ENCODE assay signal across 9 cellular contexts in genomic region chr16:5056347-5056746, GRCh38. TPM values are rescaled to one million over a fixed set of nuclear protein-coding genes. Genes with fewer than 3 reads are reported as not detected.
A peak's percentile ranks its signal among the peaks of the same experiment; 100 is the strongest.
DNase-seq lines count a peak whose midpoint lies in the region; ATAC-seq and TF ChIP-seq lines count a peak whose summit lies in the region.
"Had no signal": no experiment of that assay in that cellular context is flagged by ENCODE, and none has a peak within 500 bp of the region (broad histone marks: within the 10 kb centered on the region; RNA-seq: fewer than 3 reads in every experiment).

No MANE protein-coding gene starts in this region.

- no peak for TF ChIP-seq POLR2A in IMR-90 (IDR thresholded peaks at IDR 0.05; ENCODE audit: low read depth, low read length)

- no peaks in the 10 kb centered on the region for H3K79me1 ChIP-seq in IMR-90 (ENCODE audit: low read depth in 1 of 2, low read length in 2 of 2)

- H4K5ac ChIP-seq in IMR-90 (ENCODE audit: low read depth, low read length), result no peak overlapping the region

- in situ Hi-C loops in IMR-90 (cut with MboI; ENCODE audit: low sequenced_read_pairs), result no loop called here

- no peaks in the 10 kb centered on the region for H3K4me1 ChIP-seq in IMR-90 (ENCODE audit: control insufficient read depth, insufficient read depth, low read length)

- H3K18ac ChIP-seq in IMR-90 (ENCODE audit: low read depth, low read length), result no peak overlapping the region

- ATAC-seq in IMR-90 (ENCODE audit: low read depth), result peak; percentile 91

- no peak overlapping the region for H4K91ac ChIP-seq in IMR-90 (ENCODE audit: insufficient read depth, low read depth, low read length)

- H3K9me3 ChIP-seq in IMR-90 (ENCODE audit: control insufficient read depth, insufficient read depth, low read length), result no peaks in the 10 kb centered on the region
- H3K9me3 ChIP-seq: neutrophil had no signal

- TF ChIP-seq RAD21 in IMR-90 (IDR thresholded peaks at IDR 0.05; ENCODE audit: low read length), result peak; percentile 52

- no peaks in the 10 kb centered on the region for H3K9me1 ChIP-seq in IMR-90 (ENCODE audit: insufficient read depth, low read length)

- no peak overlapping the region for H2BK5ac ChIP-seq in IMR-90 (ENCODE audit: low read depth, low read length, poor library complexity, severe bottlenecking)

- no peaks in the 10 kb centered on the region for H3K4me1 Mint-ChIP-seq in activated CD4-positive, alpha-beta memory T cell treated with anti-CD3 and anti-CD28 coated beads, Interleukin-2, amount 10 ng/mL, durations not matched to agents 7 days and 5 days
- H3K4me1 Mint-ChIP-seq in glutamatergic neuron (ENCODE audit: low read depth, unreplicated experiment), result no peaks in the 10 kb centered on the region

- TF ChIP-seq CTCF in GM12873 (IDR thresholded peaks at IDR 0.05; ENCODE audit: insufficient read depth, low read depth, low read length, missing control alignments) (peak; percentile 84), IMR-90 (conservative IDR thresholded peaks at IDR 0.05; ENCODE audit: low read depth, low read length) (peak; percentile 48), glutamatergic neuron (IDR thresholded peaks at IDR 0.05; ENCODE audit: partially characterized antibody, unreplicated experiment) (no peak)

- DNase-seq in IMR-90 (no peak), glutamatergic neuron (peak; percentile 57), SKM-1 treated with dmso at 0.1 percent for 144 hours (lab: John Stamatoyannopoulos, UW; ENCODE audit: unreplicated experiment) (no peak), putamen (ENCODE audit: low spot score) (no peak), A172 (ENCODE audit: low spot score) (no peak)
- DNase-seq in activated CD4-positive, alpha-beta memory T cell treated with anti-CD3 and anti-CD28 coated beads, Interleukin-2, amount 10 ng/mL, durations not matched to agents 7 days and 5 days, result peak; percentile 46
- DNase-seq in stimulated activated CD8-positive, alpha-beta memory T cell treated with anti-CD3 and anti-CD28 coated beads, Interleukin-7, amount 100 ng/mL, for 4 hours (ENCODE audit: low read depth in 2 of 2), result peak; percentile 12 to 30

- H2BK120ac ChIP-seq in IMR-90 (ENCODE audit: low read depth, low read length), result no peak overlapping the region

- BruUV-seq in IMR-90 (replicated peaks; lab: Mats Ljungman, UMichigan), result no TSS peak

- peaks cover 2% of the 10 kb centered on the region for H3K27me3 ChIP-seq in IMR-90 (ENCODE audit: control insufficient read depth, insufficient read depth, low read length)

- WGBS in IMR-90 (ENCODE audit: extremely low coverage in 2 of 2, insufficient read length in 1 of 2), 2 experiments, result 33% methylated on average over 1 of the region's 11 CpGs; no CpG with 5 or more reads in 1 of the 2 experiments

- no peaks in the 10 kb centered on the region for H4K20me1 ChIP-seq in IMR-90 (ENCODE audit: insufficient read depth, low read length)

- H2BK15ac ChIP-seq in IMR-90 (ENCODE audit: low read depth, low read length), result no peak overlapping the region

- no peak overlapping the region for H2BK20ac ChIP-seq in IMR-90 (ENCODE audit: low read depth, low read length)

- dilution Hi-C loops in IMR-90 (cut with HindIII; ENCODE audit: low sequenced_read_pairs, unreplicated experiment), result no loop called here

- no peak overlapping the region for H3K27ac ChIP-seq in IMR-90 (ENCODE audit: insufficient read depth, low read length)
- H3K27ac ChIP-seq: neutrophil had no signal

- H3K14ac ChIP-seq in IMR-90 (replicated peaks; ENCODE audit: low read depth, low read length), result no peak overlapping the region

- H3K36me3 Mint-ChIP-seq in activated CD4-positive, alpha-beta memory T cell treated with anti-CD3 and anti-CD28 coated beads, Interleukin-2, amount 10 ng/mL, durations not matched to agents 7 days and 5 days (ENCODE audit: low read depth), result no peaks in the 10 kb centered on the region
- no peaks in the 10 kb centered on the region for H3K36me3 Mint-ChIP-seq in glutamatergic neuron (ENCODE audit: unreplicated experiment)

- no peak overlapping the region for H2AK5ac ChIP-seq in IMR-90 (ENCODE audit: low read depth, low read length)

- H3K27ac Mint-ChIP-seq in activated CD4-positive, alpha-beta memory T cell treated with anti-CD3 and anti-CD28 coated beads, Interleukin-2, amount 10 ng/mL, durations not matched to agents 7 days and 5 days, result no peak overlapping the region
- H3K27ac Mint-ChIP-seq in glutamatergic neuron (ENCODE audit: unreplicated experiment), result no peak overlapping the region

- peak overlapping the region; percentile 4 for H2AFZ ChIP-seq in IMR-90 (replicated peaks; ENCODE audit: low read length, poor library complexity)

- no peak overlapping the region for H3K23ac ChIP-seq in IMR-90 (ENCODE audit: low read depth, low read length)

- H3K4ac ChIP-seq in IMR-90 (ENCODE audit: low read depth, low read length), result no peak overlapping the region

- no peak overlapping the region for H2AK9ac ChIP-seq in IMR-90 (replicated peaks; ENCODE audit: low read depth, low read length, poor library complexity)

- H4K8ac ChIP-seq in IMR-90 (ENCODE audit: low read depth in 2 of 2, low read length in 2 of 2), result no peak overlapping the region

- CTCF ChIA-PET in IMR-90 (lab: Yijun Ruan, JAX), result interaction anchor here (1.5 kb wide), 1 partner anchor 36 kb away, joined by 7 read pairs; no protein-coding TSS in a partner anchor
- CTCF ChIA-PET in activated CD4-positive, alpha-beta memory T cell treated with anti-CD3 and anti-CD28 coated beads, Interleukin-2, amount 10 ng/mL, durations not matched to agents 7 days and 5 days (lab: Charles Lee), result interaction anchor here (0.6 to 1.5 kb wide), 8 partner anchors 13 to 35 kb away, joined by 3 to 17 read pairs (median 4); partner anchors contain the start of gene ALG1

- H3K4me3 ChIP-seq in IMR-90 (ENCODE audit: insufficient read depth, low read depth, low read length), result no peak overlapping the region

- H3K9me3 Mint-ChIP-seq in activated CD4-positive, alpha-beta memory T cell treated with anti-CD3 and anti-CD28 coated beads, Interleukin-2, amount 10 ng/mL, durations not matched to agents 7 days and 5 days, result no peaks in the 10 kb centered on the region
- peaks cover under 1% of the 10 kb centered on the region for H3K9me3 Mint-ChIP-seq in glutamatergic neuron (ENCODE audit: unreplicated experiment)

- no peak overlapping the region for H3K56ac ChIP-seq in IMR-90 (ENCODE audit: extremely low read depth, insufficient read depth, low read length)

- H3K4me3 Mint-ChIP-seq in activated CD4-positive, alpha-beta memory T cell treated with anti-CD3 and anti-CD28 coated beads, Interleukin-2, amount 10 ng/mL, durations not matched to agents 7 days and 5 days, result no peak overlapping the region
- no peak overlapping the region for H3K4me3 Mint-ChIP-seq in glutamatergic neuron (ENCODE audit: unreplicated experiment)

- no peaks in the 10 kb centered on the region for H3K36me3 ChIP-seq in IMR-90 (ENCODE audit: control insufficient read depth, insufficient read depth, low read length)
- H3K36me3 ChIP-seq: neutrophil had no signal

- H3K4me2 ChIP-seq in IMR-90 (ENCODE audit: low read depth, low read length), result no peak overlapping the region

- no peak overlapping the region for H3K9ac ChIP-seq in IMR-90 (ENCODE audit: low read depth, low read length)

- peaks cover 3% of the 10 kb centered on the region for H3K27me3 Mint-ChIP-seq in activated CD4-positive, alpha-beta memory T cell treated with anti-CD3 and anti-CD28 coated beads, Interleukin-2, amount 10 ng/mL, durations not matched to agents 7 days and 5 days
- H3K27me3 Mint-ChIP-seq in glutamatergic neuron (ENCODE audit: unreplicated experiment), result no peaks in the 10 kb centered on the region

- POLR2A ChIA-PET in IMR-90 (lab: Charles Lee; ENCODE audit: unreplicated experiment), result no interaction called here
- POLR2A ChIA-PET in activated CD4-positive, alpha-beta memory T cell treated with anti-CD3 and anti-CD28 coated beads, Interleukin-2, amount 10 ng/mL, durations not matched to agents 7 days and 5 days (lab: Charles Lee), result interaction anchor here (0.6 kb wide), 1 partner anchor 30 kb away, joined by 3 read pairs; no protein-coding TSS in a partner anchor

- intact Hi-C loops in IMR-90 (cut with micrococcal nuclease), result loop anchor here (2.0 kb wide), 1 partner anchor 36 kb away; no protein-coding TSS in a partner anchor

RNA-seq across cellular contexts. Expression of gene C16orf89, which starts 9.4 kb away (rescaled TPM):
- 0.18 TPM in 1 of 2 replicates, not detected in the other for total RNA-seq in IMR-90 (2012; rRNA removed)
- 0.17 and 0.30 TPM in 2 replicates for polyA plus RNA-seq in IMR-90 (2012; rRNA removed)
- 0.30 and 0.36 TPM in 2 replicates for polyA plus RNA-seq in IMR-90 (2012; cell fraction: cytosol; rRNA removed)
- polyA plus RNA-seq in IMR-90 (2012; cell fraction: nucleus; rRNA removed; ENCODE audit: low replicate concordance), result 0.10 and 0.28 TPM in 2 replicates
- not detected for total RNA-seq in activated CD4-positive, alpha-beta memory T cell treated with anti-CD3 and anti-CD28 coated beads, Interleukin-2, amount 10 ng/mL, durations not matched to agents 7 days and 5 days
- total RNA-seq in glutamatergic neuron (ENCODE audit: unreplicated experiment), result not detected
- not detected in 2 replicates for total RNA-seq in A172 (2014; rRNA removed; shearing (Covaris generic))

RNA-seq across cellular contexts. Expression of gene ALG1, which starts 15.3 kb away (rescaled TPM):
- total RNA-seq in IMR-90 (2012; rRNA removed) (34.7 and 41.0 TPM in 2 replicates), glutamatergic neuron (ENCODE audit: unreplicated experiment) (18.8 TPM)
- 30.4 and 30.9 TPM in 2 replicates for polyA plus RNA-seq in IMR-90 (2012; rRNA removed)
- 40.0 and 51.7 TPM in 2 replicates for polyA plus RNA-seq in IMR-90 (2012; cell fraction: cytosol; rRNA removed)
- 17.7 and 27.7 TPM in 2 replicates for polyA plus RNA-seq in IMR-90 (2012; cell fraction: nucleus; rRNA removed; ENCODE audit: low replicate concordance)
- total RNA-seq in activated CD4-positive, alpha-beta memory T cell treated with anti-CD3 and anti-CD28 coated beads, Interleukin-2, amount 10 ng/mL, durations not matched to agents 7 days and 5 days, result 10 to 100 TPM; 18.7 to 19.3 TPM
- total RNA-seq in A172 (2014; rRNA removed; shearing (Covaris generic)), result 39.2 and 48.8 TPM in 2 replicates

RNA-seq across cellular contexts. Expression of gene NAGPA, which starts 22.6 kb away (rescaled TPM):
- total RNA-seq in IMR-90 (2012; rRNA removed) (5.3 and 6.5 TPM in 2 replicates), glutamatergic neuron (ENCODE audit: unreplicated experiment) (9.7 TPM)
- polyA plus RNA-seq in IMR-90 (2012; rRNA removed), result 12.2 and 15.0 TPM in 2 replicates
- 15.3 and 22.7 TPM in 2 replicates for polyA plus RNA-seq in IMR-90 (2012; cell fraction: cytosol; rRNA removed)
- 29.9 and 61.0 TPM in 2 replicates for polyA plus RNA-seq in IMR-90 (2012; cell fraction: nucleus; rRNA removed; ENCODE audit: low replicate concordance)
- 10 to 100 TPM; 12.5 to 12.8 TPM for total RNA-seq in activated CD4-positive, alpha-beta memory T cell treated with anti-CD3 and anti-CD28 coated beads, Interleukin-2, amount 10 ng/mL, durations not matched to agents 7 days and 5 days
- 30.0 and 43.0 TPM in 2 replicates for total RNA-seq in A172 (2014; rRNA removed; shearing (Covaris generic))

RNA-seq across cellular contexts. Expression of gene EEF2KMT, which starts 41.2 kb away (rescaled TPM):
- total RNA-seq in IMR-90 (2012; rRNA removed) (16.4 and 19.0 TPM in 2 replicates), glutamatergic neuron (ENCODE audit: unreplicated experiment) (12.9 TPM)
- 14.1 and 15.1 TPM in 2 replicates for polyA plus RNA-seq in IMR-90 (2012; rRNA removed)
- polyA plus RNA-seq in IMR-90 (2012; cell fraction: cytosol; rRNA removed), result 7.3 and 11.1 TPM in 2 replicates
- 7.6 and 19.3 TPM in 2 replicates for polyA plus RNA-seq in IMR-90 (2012; cell fraction: nucleus; rRNA removed; ENCODE audit: low replicate concordance)
- total RNA-seq in activated CD4-positive, alpha-beta memory T cell treated with anti-CD3 and anti-CD28 coated beads, Interleukin-2, amount 10 ng/mL, durations not matched to agents 7 days and 5 days, result 1 to 10 TPM; 7.7 to 8.4 TPM
- 16.9 and 22.2 TPM in 2 replicates for total RNA-seq in A172 (2014; rRNA removed; shearing (Covaris generic))

Comparison
In these comparisons a context has a peak if more than half of its experiments do, and no peak if none do; other contexts are left out.
1. DNase-seq: peak in activated CD4-positive, alpha-beta memory T cell treated with anti-CD3 and anti-CD28 coated beads, Interleukin-2, amount 10 ng/mL, durations not matched to agents 7 days and 5 days (single experiment), glutamatergic neuron (single experiment) and stimulated activated CD8-positive, alpha-beta memory T cell treated with anti-CD3 and anti-CD28 coated beads, Interleukin-7, amount 100 ng/mL, for 4 hours (2 of 2); none in IMR-90 (single experiment), SKM-1 treated with dmso at 0.1 percent for 144 hours (single experiment), putamen (single experiment) and A172 (single experiment).